Comparison of ENCODE assay signal across 1 cellular context in the genomic region with DNA sequence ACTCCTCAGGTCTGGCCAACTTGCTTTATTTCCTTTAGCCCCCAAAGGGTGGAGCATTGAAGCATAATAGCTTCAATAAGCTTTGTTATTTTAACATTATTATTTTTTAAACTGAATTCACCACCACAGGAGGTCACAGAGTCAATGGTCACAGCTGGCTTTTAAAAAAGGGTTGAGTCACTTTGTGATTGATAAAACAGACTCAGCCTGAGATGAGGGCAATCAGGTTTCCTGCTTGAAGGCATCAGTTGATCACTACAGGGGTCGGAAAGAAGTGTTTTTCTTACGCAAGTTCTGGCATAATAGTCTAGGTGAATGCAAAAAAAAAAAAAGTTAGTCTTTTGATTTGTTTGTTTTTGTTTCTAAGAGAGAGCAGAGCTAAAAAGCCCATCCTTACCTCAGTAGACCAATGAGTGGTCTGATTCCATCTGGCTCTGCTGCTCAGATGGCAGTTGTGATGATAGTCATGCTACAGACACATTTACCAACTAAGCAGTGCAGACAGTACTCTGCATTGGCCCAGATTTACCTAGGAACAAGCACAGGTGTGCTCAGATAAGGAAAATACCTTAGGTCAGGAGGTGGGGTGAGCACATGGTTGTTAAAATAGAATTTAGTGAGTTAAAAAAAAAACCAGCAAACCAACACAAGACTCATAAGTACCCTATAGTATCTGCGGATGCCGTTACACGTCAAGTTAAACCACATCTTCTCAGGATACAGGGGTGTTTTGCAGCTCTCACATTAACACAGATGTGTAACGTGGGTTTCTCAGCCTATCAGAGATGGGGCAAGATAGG.
TF ChIP-seq lines count a peak whose summit lies in the region.

No MANE protein-coding gene starts in this region.

TF ChIP-seq in HEK293, 187 proteins besides CTCF, POLR2A, EP300 and RAD21 (continued from another document):
- TF ChIP-seq PRDM10 (tag by site-specific recombination; IDR thresholded peaks at IDR 0.05) (0 out of 2 replicates have a peak, but pooled peaks have one; percentile 19), ZNF366 (tag by site-specific recombination; conservative IDR thresholded peaks at IDR 0.05) (no peak), ZNF513 (tag by site-specific recombination; IDR thresholded peaks at IDR 0.05) (no peak)
- TF ChIP-seq, protein P1, sequence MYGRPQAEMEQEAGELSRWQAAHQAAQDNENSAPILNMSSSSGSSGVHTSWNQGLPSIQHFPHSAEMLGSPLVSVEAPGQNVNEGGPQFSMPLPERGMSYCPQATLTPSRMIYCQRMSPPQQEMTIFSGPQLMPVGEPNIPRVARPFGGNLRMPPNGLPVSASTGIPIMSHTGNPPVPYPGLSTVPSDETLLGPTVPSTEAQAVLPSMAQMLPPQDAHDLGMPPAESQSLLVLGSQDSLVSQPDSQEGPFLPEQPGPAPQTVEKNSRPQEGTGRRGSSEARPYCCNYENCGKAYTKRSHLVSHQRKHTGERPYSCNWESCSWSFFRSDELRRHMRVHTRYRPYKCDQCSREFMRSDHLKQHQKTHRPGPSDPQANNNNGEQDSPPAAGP (tag by site-specific recombination; IDR thresholded peaks at IDR 0.05) = no peak
